Comparison of ENCODE assay signal across 8 cellular contexts in genomic region chr5:158074992-158075769, GRCh38.
A peak's percentile ranks its signal among the peaks of the same experiment; 100 is the strongest.
DNase-seq lines count a peak whose midpoint lies in the region; ATAC-seq lines count a peak whose summit lies in the region.

No MANE protein-coding gene starts in this region.

- H3K36me3 ChIP-seq in BLaER1 treated with 17β-estradiol and CSF1 and Interleukin-3, amounts not matched to agents 10 nM and 100 nM = no peaks in the 10 kb centered on the region

- peak overlapping the region in 10 of 11 experiments; percentile 14 to 71 (median 40); a peak in 14 of 22 replicates for H3K9ac ChIP-seq in BLaER1 treated with 17β-estradiol and CSF1 and Interleukin-3, amounts not matched to agents 10 nM and 100 nM

- WGBS in right cardiac atrium = 7% methylated on average over 12 of the region's 12 CpGs

- peak; percentile 61 for ATAC-seq in GM19463 (IDR thresholded peaks at IDR 0.05; ENCODE audit: unreplicated experiment)
- peak; percentile 90 to 91 for ATAC-seq in right cardiac atrium
- no peak for ATAC-seq in HG02623 (IDR thresholded peaks at IDR 0.05; ENCODE audit: unreplicated experiment)

- H4K20me1 ChIP-seq in BLaER1 treated with 17β-estradiol and CSF1 and Interleukin-3, amounts not matched to agents 10 nM and 100 nM = no peaks in the 10 kb centered on the region

- H3K27me3 ChIP-seq in BLaER1 treated with 17β-estradiol and CSF1 and Interleukin-3, amounts not matched to agents 10 nM and 100 nM = no peaks in the 10 kb centered on the region
- no peaks in the 10 kb centered on the region for H3K27me3 ChIP-seq in right cardiac atrium (ENCODE audit: control insufficient read depth, insufficient read depth)

- H3K4me2 ChIP-seq in BLaER1 treated with 17β-estradiol and CSF1 and Interleukin-3, amounts not matched to agents 10 nM and 100 nM = peak overlapping the region; percentile 36 to 79 (median 63)

- DNase-seq in M059J (ENCODE audit: low read depth) = peak; percentile 74
- peak; percentile 32 for DNase-seq in SKM-1 (lab: John Stamatoyannopoulos, UW; ENCODE audit: unreplicated experiment)
- peak in 36 of 58 donors; percentile 0 to 42 (median 6) for DNase-seq in anterior cingulate cortex (lab: John Stamatoyannopoulos, UW)
- DNase-seq in right cardiac atrium = peak; percentile 52 to 79 (median 65)
- peak; percentile 91 for DNase-seq in retina

- peak overlapping the region in 10 of 11 experiments; percentile 11 to 81 (median 48); a peak in 16 of 22 replicates for H3K27ac ChIP-seq in BLaER1 treated with 17β-estradiol and CSF1 and Interleukin-3, amounts not matched to agents 10 nM and 100 nM
- H3K27ac ChIP-seq in right cardiac atrium (ENCODE audit: low read length) = peak overlapping the region; percentile 45

- H3K9me3 ChIP-seq in BLaER1 treated with 17β-estradiol and CSF1 and Interleukin-3, amounts not matched to agents 10 nM and 100 nM (replicated peaks in 1 of 11) = peaks cover 0 to 53% (median 23%) of the 10 kb centered on the region in 11 experiments; a peak in 12 of 22 replicates
- H3K9me3 ChIP-seq in right cardiac atrium (ENCODE audit: control insufficient read depth, low read length) = no peaks in the 10 kb centered on the region

- peak overlapping the region in 1 of 10 experiments; percentile 21; a peak in 4 of 20 replicates for H3K4me3 ChIP-seq in BLaER1 treated with 17β-estradiol and CSF1 and Interleukin-3, amounts not matched to agents 10 nM and 100 nM
- peak overlapping the region; percentile 69 for H3K4me3 ChIP-seq in right cardiac atrium (ENCODE audit: low read length)

- H3K4me1 ChIP-seq in BLaER1 treated with 17β-estradiol and CSF1 and Interleukin-3, amounts not matched to agents 10 nM and 100 nM = peaks cover 25 to 60% (median 41%) of the 10 kb centered on the region in 10 experiments
- H3K4me1 ChIP-seq in right cardiac atrium (ENCODE audit: control insufficient read depth, insufficient read depth, low read length) = no peaks in the 10 kb centered on the region

- intact Hi-C loops in right cardiac atrium (cut with DNase I) = loop anchor here in 1 of 4 donors (10.0 kb wide), 1 partner anchor 1060 kb away; no protein-coding TSS in a partner anchor

Comparison
In these comparisons a context has a peak if more than half of its experiments do, and no peak if none do; other contexts are left out.
1. DNase-seq: peak in every context shown above with its lines; median percentile 91 in retina; 74 in M059J; 65 in right cardiac atrium; 32 in SKM-1; 6 in anterior cingulate cortex.